15 cellular contexts compared by ENCODE assay signal in genomic region chr17:13888043-13888442, GRCh38.
DNase-seq lines count a peak whose midpoint lies in the region; ATAC-seq and TF ChIP-seq lines count a peak whose summit lies in the region.
"Had no signal": no experiment of that assay in that cellular context is flagged by ENCODE, and none has a peak within 500 bp of the region (broad histone marks: within the 10 kb centered on the region; RNA-seq: fewer than 3 reads in every experiment).

No MANE protein-coding gene starts in this region.

- no peak for ATAC-seq in HG02840 (IDR thresholded peaks at IDR 0.05; ENCODE audit: low FRiP score, unreplicated experiment)
- no peak for ATAC-seq in natural killer cell treated with Interleukin-12 subunit alpha and Interleukin-12 subunit beta and Interleukin-15 and Interleukin-18, amount 100 ng/mL, for 72 hours

- no peak for TF ChIP-seq CTCF in choroid plexus epithelial cell (conservative IDR thresholded peaks at IDR 0.05; ENCODE audit: low read depth, low read length)

- CTCF ChIA-PET in HEK293T (lab: Yijun Ruan, JAX), result no interaction called here

- no peaks in the 10 kb centered on the region for H3K36me3 Mint-ChIP-seq in natural killer cell treated with Interleukin-12 subunit alpha and Interleukin-12 subunit beta and Interleukin-15 and Interleukin-18, amount 100 ng/mL, for 72 hours
- H3K36me3 Mint-ChIP-seq: activated naive CD4-positive, alpha-beta T cell treated with anti-CD3 and anti-CD28 coated beads, Interleukin-2, amount 50 U/mL, for 24 hours had no signal

- no peaks in the 10 kb centered on the region for H3K9me3 Mint-ChIP-seq in natural killer cell treated with Interleukin-12 subunit alpha and Interleukin-12 subunit beta and Interleukin-15 and Interleukin-18, amount 100 ng/mL, for 72 hours
- H3K9me3 Mint-ChIP-seq: activated B cell treated with CpG ODN at 0.5 μM for 24 hours; activated naive CD4-positive, alpha-beta T cell treated with anti-CD3 and anti-CD28 coated beads, Interleukin-2, amount 50 U/mL, for 24 hours had no signal

- H3K4me3 Mint-ChIP-seq in natural killer cell treated with Interleukin-12 subunit alpha and Interleukin-12 subunit beta and Interleukin-15 and Interleukin-18, amount 100 ng/mL, for 72 hours, result no peak overlapping the region
- H3K4me3 Mint-ChIP-seq: activated B cell treated with CpG ODN at 0.5 μM for 24 hours; activated naive CD4-positive, alpha-beta T cell treated with anti-CD3 and anti-CD28 coated beads, Interleukin-2, amount 50 U/mL, for 24 hours had no signal

- POLR2A ChIA-PET in HEK293T (lab: Yijun Ruan, JAX), result no interaction called here

- DNase-seq in Ammon's horn (ENCODE audit: low spot score) (peak; percentile 22), HEK293T (ENCODE audit: extremely low spot score) (peak; percentile 20), choroid plexus epithelial cell (ENCODE audit: low read depth) (peak; percentile 42), medulla oblongata (ENCODE audit: extremely low spot score) (peak; percentile 39), DMS53 treated with DMSO at 0.1 percent for 48 hours (lab: John Stamatoyannopoulos, UW; ENCODE audit: unreplicated experiment) (no peak), GM19240 (ENCODE audit: insufficient read length, low spot score) (no peak)
- DNase-seq in natural killer cell treated with Interleukin-12 subunit alpha and Interleukin-12 subunit beta and Interleukin-15 and Interleukin-18, amount 100 ng/mL, for 72 hours (ENCODE audit: low spot score), result no peak
- DNase-seq: activated B cell treated with CpG ODN at 0.5 μM for 24 hours; cerebellar nuclear complex; midbrain; NCI-H2081; stimulated activated CD4-positive, alpha-beta T cell treated with anti-CD3 and anti-CD28 coated beads, Interleukin-2, amount 100 ng/mL, for 24 hours had no signal

- H3K4me3 ChIP-seq in choroid plexus epithelial cell (ENCODE audit: low read depth, low read length), result no peak overlapping the region
- H3K4me3 ChIP-seq: BLaER1 had no signal

- H3K4me1 Mint-ChIP-seq in natural killer cell treated with Interleukin-12 subunit alpha and Interleukin-12 subunit beta and Interleukin-15 and Interleukin-18, amount 100 ng/mL, for 72 hours (ENCODE audit: low read depth in 2 of 2), result no peaks in the 10 kb centered on the region
- H3K4me1 Mint-ChIP-seq: activated B cell treated with CpG ODN at 0.5 μM for 24 hours; activated naive CD4-positive, alpha-beta T cell treated with anti-CD3 and anti-CD28 coated beads, Interleukin-2, amount 50 U/mL, for 24 hours had no signal

- H3K27ac Mint-ChIP-seq in natural killer cell treated with Interleukin-12 subunit alpha and Interleukin-12 subunit beta and Interleukin-15 and Interleukin-18, amount 100 ng/mL, for 72 hours, result no peak overlapping the region
- H3K27ac Mint-ChIP-seq: activated B cell treated with CpG ODN at 0.5 μM for 24 hours; activated naive CD4-positive, alpha-beta T cell treated with anti-CD3 and anti-CD28 coated beads, Interleukin-2, amount 50 U/mL, for 24 hours had no signal

- peaks cover 0 to 2% of the 10 kb centered on the region in 2 donors for H3K27me3 Mint-ChIP-seq in natural killer cell treated with Interleukin-12 subunit alpha and Interleukin-12 subunit beta and Interleukin-15 and Interleukin-18, amount 100 ng/mL, for 72 hours
- H3K27me3 Mint-ChIP-seq: activated B cell treated with CpG ODN at 0.5 μM for 24 hours; activated naive CD4-positive, alpha-beta T cell treated with anti-CD3 and anti-CD28 coated beads, Interleukin-2, amount 50 U/mL, for 24 hours had no signal

TF ChIP-seq in HEK293T, 16 proteins besides CTCF, POLR2A, EP300 and RAD21:
- no peak for TF ChIP-seq PKNOX1 (IDR thresholded peaks at IDR 0.05)

Comparison
In these comparisons a context has a peak if more than half of its experiments do, and no peak if none do; other contexts are left out.
1. DNase-seq: peak in Ammon's horn (single experiment), HEK293T (single experiment), choroid plexus epithelial cell (single experiment) and medulla oblongata (single experiment); none in natural killer cell treated with Interleukin-12 subunit alpha and Interleukin-12 subunit beta and Interleukin-15 and Interleukin-18, amount 100 ng/mL, for 72 hours (single experiment), DMS53 treated with DMSO at 0.1 percent for 48 hours (single experiment) and GM19240 (single experiment).